Comparison of ENCODE assay signal across 25 cellular contexts in the genomic region with DNA sequence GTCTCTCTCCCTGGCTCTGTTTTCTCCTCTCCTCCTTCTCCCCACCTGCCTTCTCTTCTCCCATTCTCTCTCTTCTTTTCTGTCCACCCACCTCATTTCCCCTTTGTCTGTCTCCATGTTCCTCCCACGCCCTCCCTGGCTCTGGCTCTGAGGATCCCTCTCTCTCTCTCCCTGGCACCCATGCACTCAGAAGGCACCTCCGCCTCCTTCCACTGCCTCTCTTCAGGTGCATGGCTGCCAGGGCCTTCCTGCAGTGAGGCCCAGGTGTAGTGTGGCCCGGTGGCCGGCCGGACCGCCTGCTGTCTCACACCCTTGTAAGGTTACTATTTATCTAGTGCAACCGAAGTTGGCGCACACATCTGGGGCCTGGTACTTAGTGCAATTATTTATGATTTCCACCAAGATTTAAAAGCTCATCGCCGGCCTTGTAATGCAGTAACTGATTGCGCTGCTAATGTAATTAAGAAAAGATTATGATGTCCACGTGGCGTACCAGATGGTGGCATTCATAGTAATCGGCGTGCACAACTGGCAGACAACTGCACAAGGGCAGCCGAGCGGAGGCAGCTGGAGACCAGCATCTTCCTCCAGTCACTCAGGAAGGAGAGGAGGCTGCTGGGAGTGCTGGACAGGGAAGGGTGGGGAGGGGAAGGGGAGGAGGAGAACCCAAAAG. TPM values are rescaled to one million over a fixed set of nuclear protein-coding genes. Genes with fewer than 3 reads are reported as not detected.
DNase-seq lines count a peak whose midpoint lies in the region; ATAC-seq, FAIRE-seq and TF ChIP-seq lines count a peak whose summit lies in the region.
"Had no signal": no experiment of that assay in that cellular context is flagged by ENCODE, and none has a peak within 500 bp of the region (broad histone marks: within the 10 kb centered on the region; RNA-seq: fewer than 3 reads in every experiment).

No MANE protein-coding gene starts in this region.

- H3K9ac ChIP-seq in H1 (replicated peaks in 1 of 4; ENCODE audit: extremely low read depth in 1 of 4, low read depth in 3 of 4, low read length in 3 of 4), result no peak overlapping the region
- H3K9ac ChIP-seq: parathyroid adenoma had no signal

- 0 out of 2 replicates have a peak overlapping the region, but pooled peaks have one; percentile 18 for H2BK12ac ChIP-seq in H1 (ENCODE audit: low read depth, low read length)

- H3K79me2 ChIP-seq in H1 (ENCODE audit: control insufficient read depth in 1 of 2, insufficient read depth in 2 of 2, low read length in 2 of 2), result no peaks in the 10 kb centered on the region
- H3K79me2 ChIP-seq: parathyroid adenoma had no signal

- H2BK20ac ChIP-seq in H1 (ENCODE audit: low read length), result no peak overlapping the region

- no peak overlapping the region for H3K23ac ChIP-seq in H1 (ENCODE audit: insufficient read length)

- no peaks in the 10 kb centered on the region for H3K79me1 ChIP-seq in H1 (ENCODE audit: low read depth, low read length)

- H3K4me3 Mint-ChIP-seq in nephron progenitor cell (no peak overlapping the region), type B pancreatic cell (no peak overlapping the region)
- H3K4me3 Mint-ChIP-seq in activated naive CD4-positive, alpha-beta T cell treated with anti-CD3 and anti-CD28 coated beads, Interleukin-2, amount 10 ng/mL, durations not matched to agents 7 days and 5 days, result no peak overlapping the region
- H3K4me3 Mint-ChIP-seq: activated CD4-positive, alpha-beta T cell treated with anti-CD3 and anti-CD28 coated beads for 36 hours; CD4-positive, alpha-beta T cell; central memory CD8-positive, alpha-beta T cell had no signal

- no peak overlapping the region for H2BK15ac ChIP-seq in H1 (ENCODE audit: low read length)

- H4K20me1 ChIP-seq in H1 (replicated peaks in 1 of 2; ENCODE audit: control insufficient read depth in 1 of 2, insufficient read depth in 2 of 2, low read length in 2 of 2), result no peaks in the 10 kb centered on the region

- 0 out of 2 replicates have a peak overlapping the region, but pooled peaks have one; percentile 0 for H3K18ac ChIP-seq in H1 (ENCODE audit: extremely low read depth, low read length)

- H3K4me1 ChIP-seq in H1 (replicated peaks in 1 of 4; ENCODE audit: control insufficient read depth in 3 of 4, insufficient read depth in 4 of 4, low read length in 3 of 4), result peaks cover 0 to 6% (median 0%) of the 10 kb centered on the region in 4 experiments; a peak in 2 of 7 replicates
- H3K4me1 ChIP-seq: lower lobe of right lung, parathyroid adenoma, uterus had no signal

- H3K4me2 ChIP-seq in H1 (ENCODE audit: insufficient read depth in 1 of 2, low read depth in 2 of 2, low read length in 2 of 2), result no peak overlapping the region
- H3K4me2 ChIP-seq: PC-9 had no signal

- DNase-seq in NCI-H82 (lab: John Stamatoyannopoulos, UW), result peak; percentile 98
- no peak for DNase-seq in H1 (ENCODE audit: low read depth in 1 of 2, low spot score in 2 of 2)
- no peak for DNase-seq in nephron progenitor cell
- DNase-seq in type B pancreatic cell (ENCODE audit: extremely low spot score, unreplicated experiment), result no peak
- no peak for DNase-seq in HuH-7.5 (ENCODE audit: low spot score)
- DNase-seq in activated naive CD4-positive, alpha-beta T cell treated with anti-CD3 and anti-CD28 coated beads, Interleukin-2, amount 10 ng/mL, durations not matched to agents 7 days and 5 days, result no peak
- DNase-seq: activated CD4-positive, alpha-beta T cell treated with anti-CD3 and anti-CD28 coated beads for 36 hours; activated naive CD4-positive, alpha-beta T cell treated with anti-CD3 and anti-CD28 coated beads, Interleukin-2, amount 50 U/mL, for 16 hours; CD4-positive, alpha-beta T cell; foreskin fibroblast; GF-D8; lower lobe of right lung; NCI-H1092 treated with DMSO at 0.1 percent for 48 hours; NCI-H2029 treated with DMSO at 0.1 percent for 48 hours; PC-9; SIG-M5; stimulated activated CD8-positive, alpha-beta memory T cell treated with anti-CD3 and anti-CD28 coated beads, Interleukin-4, amount 100 ng/mL, for 48 hours; T-helper 1 cell; uterus had no signal

- no peaks in the 10 kb centered on the region; the same call in 1 of the 2 replicates for H3K23me2 ChIP-seq in H1 (ENCODE audit: low read depth, low read length)

- H3K27me3 ChIP-seq in H1 (replicated peaks in 1 of 4; ENCODE audit: control insufficient read depth in 3 of 4, extremely low read depth in 1 of 4, insufficient read depth in 3 of 4, low read length in 3 of 4), result no peaks in the 10 kb centered on the region
- H3K27me3 ChIP-seq: uterus had no signal

- no peak for ATAC-seq in GM21528 (IDR thresholded peaks at IDR 0.05; ENCODE audit: low FRiP score, unreplicated experiment)
- ATAC-seq: activated CD4-positive, alpha-beta T cell treated with anti-CD3 and anti-CD28 coated beads for 36 hours; lower lobe of right lung had no signal

- no peak for TF ChIP-seq POLR2A in H1 (IDR thresholded peaks at IDR 0.05; ENCODE audit: control extremely low read depth in 1 of 2, low read depth in 2 of 2, low read length in 2 of 2)

- H4K5ac ChIP-seq in H1 (ENCODE audit: insufficient read length, low read depth, low read length), result no peak overlapping the region

- peaks cover 18% of the 10 kb centered on the region for H3K4me1 Mint-ChIP-seq in nephron progenitor cell
- H3K4me1 Mint-ChIP-seq in type B pancreatic cell (ENCODE audit: unreplicated experiment), result peaks cover 12% of the 10 kb centered on the region
- no peaks in the 10 kb centered on the region for H3K4me1 Mint-ChIP-seq in activated naive CD4-positive, alpha-beta T cell treated with anti-CD3 and anti-CD28 coated beads, Interleukin-2, amount 10 ng/mL, durations not matched to agents 7 days and 5 days
- H3K4me1 Mint-ChIP-seq: activated CD4-positive, alpha-beta T cell treated with anti-CD3 and anti-CD28 coated beads for 36 hours; central memory CD8-positive, alpha-beta T cell had no signal

- 86% methylated on average over 17 of the region's 17 CpGs; no CpG with 5 or more reads in 1 of the 2 experiments for WGBS in H1 (ENCODE audit: extremely low coverage in 1 of 2, insufficient coverage in 1 of 2, insufficient read length in 1 of 2, insufficient replicate concordance in 2 of 2, low coverage in 1 of 2, low lambda C conversion rate in 2 of 2, missing lambda C conversion rate in 1 of 2), 2 experiments

- H3K9me3 Mint-ChIP-seq in nephron progenitor cell, result peaks cover 30% of the 10 kb centered on the region
- H3K9me3 Mint-ChIP-seq in type B pancreatic cell, result peaks cover 10% of the 10 kb centered on the region
- no peaks in the 10 kb centered on the region for H3K9me3 Mint-ChIP-seq in activated naive CD4-positive, alpha-beta T cell treated with anti-CD3 and anti-CD28 coated beads, Interleukin-2, amount 10 ng/mL, durations not matched to agents 7 days and 5 days
- H3K9me3 Mint-ChIP-seq: central memory CD8-positive, alpha-beta T cell had no signal

- no peak overlapping the region for H3K14ac ChIP-seq in H1 (ENCODE audit: insufficient read length)

- no peak for TF ChIP-seq CTCF in H1 (IDR thresholded peaks at IDR 0.05; ENCODE audit: control extremely low read depth in 1 of 3, insufficient read depth in 1 of 3, low read depth in 1 of 3, low read length in 3 of 3)
- TF ChIP-seq CTCF in nephron progenitor cell (IDR thresholded peaks at IDR 0.05), result no peak
- TF ChIP-seq CTCF in type B pancreatic cell (conservative IDR thresholded peaks at IDR 0.05), result no peak

- POLR2A ChIA-PET in H1 (lab: Charles Lee; ENCODE audit: partially characterized antibody), result interaction anchor here (0.9 kb wide), 1 partner anchor 19 kb away, joined by 3 read pairs; no protein-coding TSS in a partner anchor

- no peak for TF ChIP-seq RAD21 in H1 (IDR thresholded peaks at IDR 0.05 in 1 of 2, conservative IDR thresholded peaks at IDR 0.05 in 1 of 2; ENCODE audit: low read depth in 2 of 2, low read length in 2 of 2)

- no peak overlapping the region for H2BK120ac ChIP-seq in H1 (replicated peaks; ENCODE audit: low read depth, low read length)

- CTCF ChIA-PET in H1 (lab: Charles Lee; ENCODE audit: partially characterized antibody), result interaction anchor here (0.7 to 1.5 kb wide), 3 partner anchors 120 to 893 kb away, joined by 3 to 7 read pairs (median 3); no protein-coding TSS in a partner anchor
- CTCF ChIA-PET in activated naive CD4-positive, alpha-beta T cell treated with anti-CD3 and anti-CD28 coated beads, Interleukin-2, amount 10 ng/mL, durations not matched to agents 7 days and 5 days (lab: Charles Lee), result no interaction called here

- H2AFZ ChIP-seq in H1 (ENCODE audit: low read length), result peak overlapping the region; percentile 74
- H2AFZ ChIP-seq: parathyroid adenoma, PC-9 had no signal

- no peaks in the 10 kb centered on the region for H3K36me3 ChIP-seq in H1 (ENCODE audit: control insufficient read depth in 2 of 4, insufficient read depth in 4 of 4, low read length in 3 of 4)
- H3K36me3 ChIP-seq: lower lobe of right lung, uterus had no signal

- H3K56ac ChIP-seq in H1 (replicated peaks; ENCODE audit: insufficient read length, low read depth, low read length), result no peak overlapping the region

- no peak overlapping the region for H4K8ac ChIP-seq in H1 (ENCODE audit: extremely low read depth, insufficient read depth, low read length)

- H3K4me3 ChIP-seq in H1 (ENCODE audit: extremely low read depth in 1 of 4, insufficient read depth in 2 of 4, low read depth in 3 of 4, low read length in 4 of 4), result no peak overlapping the region
- H3K4me3 ChIP-seq: lower lobe of right lung, PC-9, uterus had no signal

- H3K27me3 Mint-ChIP-seq in nephron progenitor cell (ENCODE audit: low read depth, poor library complexity), result peaks cover 16% of the 10 kb centered on the region
- H3K27me3 Mint-ChIP-seq in type B pancreatic cell, result peaks cover 18% of the 10 kb centered on the region
- peaks cover 28% of the 10 kb centered on the region for H3K27me3 Mint-ChIP-seq in activated naive CD4-positive, alpha-beta T cell treated with anti-CD3 and anti-CD28 coated beads, Interleukin-2, amount 10 ng/mL, durations not matched to agents 7 days and 5 days

- H3K9me3 ChIP-seq in H1 (ENCODE audit: insufficient read depth in 2 of 2, low read depth in 1 of 2, low read length in 1 of 2), result no peaks in the 10 kb centered on the region
- H3K9me3 ChIP-seq: lower lobe of right lung, uterus had no signal

- H4K91ac ChIP-seq in H1 (replicated peaks; ENCODE audit: insufficient read length, low read length), result no peak overlapping the region

- no peak overlapping the region for H3K27ac ChIP-seq in H1 (ENCODE audit: low read depth, low read length)
- H3K27ac ChIP-seq: lower lobe of right lung, parathyroid adenoma, PC-9, uterus had no signal

- H3K36me3 Mint-ChIP-seq in nephron progenitor cell (ENCODE audit: low read depth) (no peaks in the 10 kb centered on the region), type B pancreatic cell (no peaks in the 10 kb centered on the region)
- H3K36me3 Mint-ChIP-seq in activated naive CD4-positive, alpha-beta T cell treated with anti-CD3 and anti-CD28 coated beads, Interleukin-2, amount 10 ng/mL, durations not matched to agents 7 days and 5 days, result no peaks in the 10 kb centered on the region

- H2BK5ac ChIP-seq in H1 (ENCODE audit: low read depth, low read length), result 0 out of 2 replicates have a peak overlapping the region, but pooled peaks have one; percentile 35

- H3K27ac Mint-ChIP-seq in nephron progenitor cell, result peak overlapping the region; percentile 46
- peak overlapping the region; percentile 30 for H3K27ac Mint-ChIP-seq in type B pancreatic cell
- H3K27ac Mint-ChIP-seq in activated naive CD4-positive, alpha-beta T cell treated with anti-CD3 and anti-CD28 coated beads, Interleukin-2, amount 10 ng/mL, durations not matched to agents 7 days and 5 days, result no peak overlapping the region
- H3K27ac Mint-ChIP-seq: activated CD4-positive, alpha-beta T cell treated with anti-CD3 and anti-CD28 coated beads for 36 hours; CD4-positive, alpha-beta T cell had no signal

- no peak overlapping the region for H2AK5ac ChIP-seq in H1 (ENCODE audit: low read depth, low read length)

- no peak overlapping the region for H3K4ac ChIP-seq in H1 (replicated peaks; ENCODE audit: insufficient read length, low read depth, low read length)

- FAIRE-seq in H1 (lab: Jason Lieb, UNC), result no peak
- FAIRE-seq: HepG2, keratinocyte, TTC549 had no signal

- TF ChIP-seq EP300 in H1 (IDR thresholded peaks at IDR 0.05; ENCODE audit: borderline replicate concordance in 1 of 2, low read depth in 2 of 2, low read length in 2 of 2), result no peak

RNA-seq across cellular contexts. Expression of a gene that starts 50.4 kb away (rescaled TPM):
- 5.0 and 5.9 TPM in 2 replicates for total RNA-seq in H1 (2021; fragmentation: NEBNext Ultra II Directional; extraction: Animal tissue kit (Norgen Biotek cat#: 25700))
- 2.6 and 3.7 TPM in 2 replicates for polyA plus RNA-seq in H1 (2011; rRNA removed)
- polyA plus RNA-seq in H1 (2011; cell fraction: cytosol; rRNA removed), result 3.0 TPM
- 5.0 TPM for polyA plus RNA-seq in H1 (2011; cell fraction: nucleus; rRNA removed)
- 3.1 to 4.5 TPM (median 3.4 TPM) in 4 replicates for polyA plus RNA-seq in H1 (2012, experiment 1 of 2)
- 3.0 TPM for polyA plus RNA-seq in H1 (2012, experiment 2 of 2)
- 2.8 TPM for polyA plus RNA-seq in H1 (2013, experiment 1 of 2)
- polyA plus RNA-seq in H1 (2013, experiment 2 of 2), result 2.6 TPM
- 4.5 and 4.6 TPM in 2 replicates for polyA minus RNA-seq in H1 (2011; rRNA and poly(A)+ RNA removed)
- polyA minus RNA-seq in H1 (2011; cell fraction: cytosol; rRNA and poly(A)+ RNA removed), result 6.5 TPM
- 9.8 TPM for polyA minus RNA-seq in H1 (2011; cell fraction: nucleus; rRNA and poly(A)+ RNA removed)
- 11.4 and 26.1 TPM in 2 replicates for total RNA-seq in type B pancreatic cell (ENCODE audit: low replicate concordance)
